Comparison of ENCODE assay signal across 19 cellular contexts in genomic region chr1:28773105-28773504, GRCh38. TPM values are rescaled to one million over a fixed set of nuclear protein-coding genes. Genes with fewer than 3 reads are reported as not detected.
DNase-seq lines count a peak whose midpoint lies in the region; ATAC-seq and TF ChIP-seq lines count a peak whose summit lies in the region.
"Had no signal": no experiment of that assay in that cellular context is flagged by ENCODE, and none has a peak within 500 bp of the region (broad histone marks: within the 10 kb centered on the region; RNA-seq: fewer than 3 reads in every experiment).

No MANE protein-coding gene starts in this region.

- TF ChIP-seq CTCF in 22Rv1 (IDR thresholded peaks at IDR 0.05) (no peak), GM23338 (conservative IDR thresholded peaks at IDR 0.05; ENCODE audit: low read depth in 2 of 2) (no peak), endodermal cell (conservative IDR thresholded peaks at IDR 0.05) (no peak), neural progenitor cell (IDR thresholded peaks at IDR 0.05) (no peak)

- no peak overlapping the region for H3K4me3 Mint-ChIP-seq in GM23338
- H3K4me3 Mint-ChIP-seq in endodermal cell: no peak overlapping the region
- H3K4me3 Mint-ChIP-seq in neural progenitor cell: no peak overlapping the region
- H3K4me3 Mint-ChIP-seq: CD4-positive, alpha-beta T cell; H9 had no signal

- 94 to 100% methylated on average over 3 of the region's 3 CpGs for WGBS in endodermal cell (ENCODE audit: insufficient coverage in 1 of 2, insufficient read length in 1 of 2), 2 experiments

- H3K9ac ChIP-seq in endodermal cell (ENCODE audit: extremely low read depth, low read length, poor library complexity, severe bottlenecking): no peak overlapping the region
- H3K9ac ChIP-seq in neural progenitor cell: no peak overlapping the region

- H3K9me3 ChIP-seq in endodermal cell (ENCODE audit: control insufficient read depth, low read length): no peaks in the 10 kb centered on the region
- H3K9me3 ChIP-seq in neural progenitor cell (ENCODE audit: low read depth): no peaks in the 10 kb centered on the region
- H3K9me3 ChIP-seq: A549 had no signal

- H3F3A ChIP-seq in GM23338 (replicated peaks; ENCODE audit: low read depth) (peaks cover 58% of the 10 kb centered on the region), neural progenitor cell (ENCODE audit: low read depth) (peaks cover 51% of the 10 kb centered on the region)

- H3K27ac Mint-ChIP-seq in GM23338: no peak overlapping the region
- H3K27ac Mint-ChIP-seq in endodermal cell: peak overlapping the region; percentile 23
- H3K27ac Mint-ChIP-seq in neural progenitor cell: no peak overlapping the region

- peak overlapping the region; percentile 79; the same call in 1 of the 2 replicates for H3K27ac ChIP-seq in 22Rv1
- peak overlapping the region; percentile 72 for H3K27ac ChIP-seq in GM23338 (ENCODE audit: low read depth)
- H3K27ac ChIP-seq in endodermal cell (ENCODE audit: low read depth, low read length): no peak overlapping the region
- H3K27ac ChIP-seq in neural progenitor cell: peak overlapping the region; percentile 54
- H3K27ac ChIP-seq: A549, C4-2B had no signal

- H3K9me3 Mint-ChIP-seq in GM23338: no peaks in the 10 kb centered on the region
- H3K9me3 Mint-ChIP-seq in endodermal cell: no peaks in the 10 kb centered on the region
- H3K9me3 Mint-ChIP-seq in neural progenitor cell: no peaks in the 10 kb centered on the region
- H3K9me3 Mint-ChIP-seq: CD4-positive, alpha-beta T cell; H9 had no signal

- H3K4me1 Mint-ChIP-seq in GM23338: peaks cover 8% of the 10 kb centered on the region
- peaks cover 3% of the 10 kb centered on the region for H3K4me1 Mint-ChIP-seq in endodermal cell
- H3K4me1 Mint-ChIP-seq in neural progenitor cell: no peaks in the 10 kb centered on the region

- H3K4me2 ChIP-seq in GM23338: no peak overlapping the region
- no peak overlapping the region for H3K4me2 ChIP-seq in neural progenitor cell
- H3K4me2 ChIP-seq: A549 had no signal

- H3K4me3 ChIP-seq in GM23338: no peak overlapping the region
- H3K4me3 ChIP-seq in endodermal cell (ENCODE audit: low read length): no peak overlapping the region
- H3K4me3 ChIP-seq in neural progenitor cell: no peak overlapping the region
- H3K4me3 ChIP-seq: A549, K562 had no signal

- H4K20me1 ChIP-seq in GM23338 (replicated peaks; ENCODE audit: insufficient read depth): peaks cover 28% of the 10 kb centered on the region
- peaks cover 64% of the 10 kb centered on the region for H4K20me1 ChIP-seq in neural progenitor cell (ENCODE audit: low read depth)

- ATAC-seq in GM23338 (no peak), GM21529 (IDR thresholded peaks at IDR 0.05; ENCODE audit: unreplicated experiment) (no peak), HG03280 (IDR thresholded peaks at IDR 0.05; ENCODE audit: unreplicated experiment) (no peak)
- ATAC-seq: A549, K562 had no signal

- peaks cover 2% of the 10 kb centered on the region for H3K27me3 Mint-ChIP-seq in GM23338 (ENCODE audit: insufficient read depth, low read depth, poor library complexity)
- H3K27me3 Mint-ChIP-seq in endodermal cell (ENCODE audit: insufficient read depth): no peaks in the 10 kb centered on the region
- H3K27me3 Mint-ChIP-seq in neural progenitor cell (ENCODE audit: insufficient read depth, low read depth): peaks cover 2% of the 10 kb centered on the region
- H3K27me3 Mint-ChIP-seq: CD4-positive, alpha-beta T cell had no signal

- H2AFZ ChIP-seq in GM23338: no peak overlapping the region
- H2AFZ ChIP-seq in neural progenitor cell (replicated peaks): no peak overlapping the region

- H3K4me1 ChIP-seq in GM23338 (ENCODE audit: insufficient read depth): no peaks in the 10 kb centered on the region; the same call in 1 of the 2 replicates
- H3K4me1 ChIP-seq in endodermal cell (ENCODE audit: control insufficient read depth, insufficient read depth, low read length): no peaks in the 10 kb centered on the region
- H3K4me1 ChIP-seq in neural progenitor cell: no peaks in the 10 kb centered on the region
- H3K4me1 ChIP-seq: A549 had no signal

- H3K79me2 ChIP-seq in GM23338 (replicated peaks; ENCODE audit: insufficient read depth): peaks cover 20% of the 10 kb centered on the region
- peaks cover 27% of the 10 kb centered on the region for H3K79me2 ChIP-seq in neural progenitor cell (ENCODE audit: low read depth)

- H3K36me3 Mint-ChIP-seq in GM23338 (ENCODE audit: low read depth) (peaks cover 30% of the 10 kb centered on the region; the same call in 2 of the 3 replicates), endodermal cell (ENCODE audit: low read depth) (peaks cover 36% of the 10 kb centered on the region), neural progenitor cell (peaks cover 20% of the 10 kb centered on the region)

- H3K27me3 ChIP-seq in GM23338 (ENCODE audit: insufficient read depth) (no peaks in the 10 kb centered on the region), endodermal cell (ENCODE audit: control insufficient read depth, insufficient read depth, low read length, poor library complexity, severe bottlenecking) (no peaks in the 10 kb centered on the region), neural progenitor cell (no peaks in the 10 kb centered on the region)

- DNase-seq in GM23338 (ENCODE audit: low spot score): no peak
- DNase-seq in endodermal cell: no peak
- DNase-seq in neural progenitor cell (ENCODE audit: low spot score): no peak
- DNase-seq in NCI-H69 (lab: John Stamatoyannopoulos, UW): no peak
- no peak for DNase-seq in NCI-H1048 (lab: John Stamatoyannopoulos, UW)
- DNase-seq: AML-193; CD4-positive, alpha-beta T cell; DMS153; DMS79; GDM1; H9; IMR-90 had no signal

- H3K36me3 ChIP-seq in GM23338 (ENCODE audit: insufficient read depth) (peaks cover 18% of the 10 kb centered on the region), endodermal cell (ENCODE audit: control insufficient read depth, insufficient read depth, low read length) (peaks cover 70% of the 10 kb centered on the region), neural progenitor cell (peaks cover 3% of the 10 kb centered on the region)

- H3K9me2 ChIP-seq in GM23338 (ENCODE audit: insufficient read depth): no peaks in the 10 kb centered on the region

TF ChIP-seq in GM23338, 12 proteins besides CTCF, POLR2A, EP300 and RAD21 (continues in another document):
- no peak for TF ChIP-seq ZNF114 (CRISPR knock-in tag; IDR thresholded peaks at IDR 0.05)
- TF ChIP-seq REST (IDR thresholded peaks at IDR 0.05; ENCODE audit: unreplicated experiment): no peak
- TF ChIP-seq EZH2phosphoT487 (IDR thresholded peaks at IDR 0.05; ENCODE audit: unreplicated experiment): no peak
- no peak for TF ChIP-seq ZNF331 (CRISPR knock-in tag; IDR thresholded peaks at IDR 0.05; ENCODE audit: low read depth)
- TF ChIP-seq CREB1 (CRISPR knock-in tag; IDR thresholded peaks at IDR 0.05; ENCODE audit: low read depth): no peak
- no peak for TF ChIP-seq NANOG (IDR thresholded peaks at IDR 0.05; ENCODE audit: borderline replicate concordance)
- no peak for TF ChIP-seq POLR2AphosphoS5 (IDR thresholded peaks at IDR 0.05; ENCODE audit: low read depth)
- no peak for TF ChIP-seq ETS1 (IDR thresholded peaks at IDR 0.05)

RNA-seq across cellular contexts. Expression of gene YTHDF2, which starts 36.4 kb away (rescaled TPM):
- 150 and 169 TPM in 2 replicates for total RNA-seq in GM23338 (2014; rRNA removed; shearing (Covaris generic))
- 123 and 130 TPM in 2 replicates for polyA plus RNA-seq in GM23338 (2016; fragmentation: Nextera tagmentation; extraction: Ambion mirVana)
- 100 to 1,000 TPM; 113 to 116 TPM for total RNA-seq in endodermal cell
- 96.2 TPM for polyA plus RNA-seq in endodermal cell (2013, experiment 1 of 2)
- 89.3 TPM for polyA plus RNA-seq in endodermal cell (2013, experiment 2 of 2)
- total RNA-seq in neural progenitor cell (ENCODE audit: low replicate concordance): 107 and 120 TPM in 2 replicates

RNA-seq across cellular contexts. Expression of gene OPRD1, which starts 38.9 kb away (rescaled TPM):
- total RNA-seq in GM23338 (2014; rRNA removed; shearing (Covaris generic)): 2.3 and 3.6 TPM in 2 replicates
- 0.55 and 1.3 TPM in 2 replicates for polyA plus RNA-seq in GM23338 (2016; fragmentation: Nextera tagmentation; extraction: Ambion mirVana)
- total RNA-seq in endodermal cell (under 1 TPM; 0.55 to 0.75 TPM), neural progenitor cell (ENCODE audit: low replicate concordance) (0.37 and 0.77 TPM in 2 replicates)
- polyA plus RNA-seq in endodermal cell (2013, experiment 1 of 2): 0.39 TPM
- 0.75 TPM for polyA plus RNA-seq in endodermal cell (2013, experiment 2 of 2)
- total RNA-seq: CD4-positive, alpha-beta T cell had no signal
- polyA plus RNA-seq: A549, BJ, IMR-90 had no signal
